In genomic region chr22:38973289-38974169, GRCh38 we compare ENCODE assay signal across 8 cellular contexts. TPM values are rescaled to one million over a fixed set of nuclear protein-coding genes. Genes with fewer than 3 reads are reported as not detected.
DNase-seq lines count a peak whose midpoint lies in the region; TF ChIP-seq lines count a peak whose summit lies in the region.

No MANE protein-coding gene starts in this region.

- peak; percentile 49 for TF ChIP-seq CTCF in foreskin fibroblast (IDR thresholded peaks at IDR 0.05; ENCODE audit: low read depth, low read length)

- no peak overlapping the region for H3K4me3 ChIP-seq in foreskin fibroblast (ENCODE audit: low read depth in 1 of 2, low read length in 2 of 2)

- DNase-seq in NCI-H146 (lab: John Stamatoyannopoulos, UW) (peak; percentile 28), NCI-H146 treated with DMSO at 0.1 percent for 48 hours (lab: John Stamatoyannopoulos, UW; ENCODE audit: unreplicated experiment) (no peak), NCI-H460 (ENCODE audit: extremely low read depth, low read depth) (peak; percentile 5), activated T-cell treated with anti-CD3 and anti-CD28 coated beads for 4 hours (peak; percentile 52), foreskin fibroblast (peak; percentile 15 to 61), DMS79 (lab: John Stamatoyannopoulos, UW) (no peak), foreskin melanocyte (no peak)
- DNase-seq in stimulated activated CD4-positive, alpha-beta T cell treated with anti-CD3 and anti-CD28 coated beads, Interleukin-12 subunit alpha, Interleukin-12 subunit beta, amount 100 ng/mL, for 24 hours (ENCODE audit: low read depth in 2 of 2), result peak; percentile 24 to 52

RNA-seq across cellular contexts. Expression of gene APOBEC3B, which starts 8.6 kb away (rescaled TPM):
- total RNA-seq in NCI-H460 (2014; rRNA removed; shearing (Covaris generic)), result 3.6 and 5.1 TPM in 2 replicates
- polyA plus RNA-seq in NCI-H460 (2014; cell fraction: nucleus; rRNA removed), result 3.8 and 6.6 TPM in 2 replicates

RNA-seq across cellular contexts. Expression of gene APOBEC3A, which starts 16.1 kb away (rescaled TPM):
- total RNA-seq in NCI-H460 (2014; rRNA removed; shearing (Covaris generic)), result not detected in 2 replicates
- polyA plus RNA-seq in NCI-H460 (2014; cell fraction: nucleus; rRNA removed), result not detected in 2 replicates

RNA-seq across cellular contexts. Expression of gene APOBEC3C, which starts 40.5 kb away (rescaled TPM):
- total RNA-seq in NCI-H460 (2014; rRNA removed; shearing (Covaris generic)), result 7.2 and 8.0 TPM in 2 replicates
- 2.7 and 3.7 TPM in 2 replicates for polyA plus RNA-seq in NCI-H460 (2014; cell fraction: nucleus; rRNA removed)

RNA-seq across cellular contexts. Expression of gene APOBEC3D, which starts 47.4 kb away (rescaled TPM):
- 0.30 TPM in 1 of 2 replicates, not detected in the other for total RNA-seq in NCI-H460 (2014; rRNA removed; shearing (Covaris generic))
- polyA plus RNA-seq in NCI-H460 (2014; cell fraction: nucleus; rRNA removed), result 0.06 TPM in 1 of 2 replicates, not detected in the other

Comparison
In these comparisons a context has a peak if more than half of its experiments do, and no peak if none do; other contexts are left out.
1. DNase-seq: peak in NCI-H146 (single experiment), NCI-H460 (single experiment), activated T-cell treated with anti-CD3 and anti-CD28 coated beads for 4 hours (single experiment), foreskin fibroblast (2 of 2) and stimulated activated CD4-positive, alpha-beta T cell treated with anti-CD3 and anti-CD28 coated beads, Interleukin-12 subunit alpha, Interleukin-12 subunit beta, amount 100 ng/mL, for 24 hours (2 of 2); none in NCI-H146 treated with DMSO at 0.1 percent for 48 hours (single experiment), DMS79 (single experiment) and foreskin melanocyte (single experiment).